ENCODE assay signal across 10 cellular contexts in the genomic region with DNA sequence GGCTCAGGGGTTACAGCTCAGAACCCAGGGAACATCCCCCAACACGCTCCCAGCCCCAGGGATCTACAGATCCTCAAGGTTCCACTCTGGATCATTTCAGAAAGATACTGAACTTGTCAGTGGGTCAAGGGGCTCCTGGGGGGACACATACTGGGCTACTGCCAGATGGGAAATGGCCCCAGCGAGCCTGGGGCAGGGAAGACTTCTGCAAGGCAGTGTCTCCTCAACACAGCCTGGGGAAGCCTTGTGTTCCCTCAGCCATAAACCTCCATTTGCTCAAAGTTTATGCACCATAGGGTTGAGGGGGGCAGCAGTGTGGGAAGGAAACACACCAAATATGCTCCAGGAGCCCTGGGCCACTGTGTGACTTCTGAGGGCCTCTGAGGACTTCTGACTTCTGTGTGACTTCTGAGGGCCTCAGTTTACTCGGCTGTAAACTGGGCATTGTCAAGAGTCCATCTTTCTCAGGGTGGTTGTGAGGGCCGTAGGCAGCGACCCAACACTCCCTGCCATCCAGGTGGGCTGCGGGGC.
A peak's percentile ranks its signal among the peaks of the same experiment; 100 is the strongest.
DNase-seq lines count a peak whose midpoint lies in the region; ATAC-seq and TF ChIP-seq lines count a peak whose summit lies in the region.
"Had no signal": no experiment of that assay in that cellular context is flagged by ENCODE, and none has a peak within 500 bp of the region (broad histone marks: within the 10 kb centered on the region; RNA-seq: fewer than 3 reads in every experiment).

No MANE protein-coding gene starts in this region.

- no peaks in the 10 kb centered on the region for H3K36me3 ChIP-seq in effector memory CD4-positive, alpha-beta T cell (ENCODE audit: control insufficient read depth, insufficient read depth, low read length)
- H3K36me3 ChIP-seq in rectal smooth muscle tissue (ENCODE audit: control insufficient read depth, insufficient read depth, low read length) = no peaks in the 10 kb centered on the region

- ATAC-seq in HG03442 (IDR thresholded peaks at IDR 0.05; ENCODE audit: unreplicated experiment) = no peak

- peaks cover 68% of the 10 kb centered on the region for H3K4me1 ChIP-seq in effector memory CD4-positive, alpha-beta T cell (ENCODE audit: control insufficient read depth, insufficient read depth, low read length, poor library complexity, severe bottlenecking)
- H3K4me1 ChIP-seq in rectal smooth muscle tissue (ENCODE audit: control insufficient read depth, insufficient read depth, low read length) = peaks cover 2% of the 10 kb centered on the region

- H3K27ac ChIP-seq in effector memory CD4-positive, alpha-beta T cell (ENCODE audit: insufficient read depth, low read length, poor library complexity, severe bottlenecking) = peak overlapping the region; percentile 95
- H3K27ac ChIP-seq in rectal smooth muscle tissue (ENCODE audit: low read depth, low read length) = no peak overlapping the region

- no peaks in the 10 kb centered on the region for H3K27me3 ChIP-seq in effector memory CD4-positive, alpha-beta T cell (replicated peaks; ENCODE audit: control insufficient read depth, insufficient read depth, low read length, poor library complexity, severe bottlenecking)
- no peaks in the 10 kb centered on the region for H3K27me3 ChIP-seq in rectal smooth muscle tissue (ENCODE audit: control insufficient read depth, insufficient read depth, low read length)

- TF ChIP-seq CTCF in NB4 (IDR thresholded peaks at IDR 0.05; ENCODE audit: low read depth, low read length) = no peak

- H3K4me3 ChIP-seq in GM08714 (ENCODE audit: low read length) = peak overlapping the region; percentile 54; the same call in 1 of the 2 replicates
- H3K4me3 ChIP-seq in NB4 (ENCODE audit: low read depth, low read length) = peak overlapping the region; percentile 12
- H3K4me3 ChIP-seq in effector memory CD4-positive, alpha-beta T cell (ENCODE audit: insufficient read depth, low read depth, low read length, poor library complexity, severe bottlenecking) = peak overlapping the region; percentile 62
- H3K4me3 ChIP-seq in rectal smooth muscle tissue (ENCODE audit: low read length) = peak overlapping the region; percentile 10

- no peak for DNase-seq in NB4 (ENCODE audit: low read depth)
- no peak for DNase-seq in effector memory CD4-positive, alpha-beta T cell
- DNase-seq in C1 segment of cervical spinal cord (lab: John Stamatoyannopoulos, UW) = no peak
- no peak for DNase-seq in retina
- DNase-seq: DMS153, HFFc6, NCI-H187 treated with DMSO at 0.1 percent for 48 hours had no signal

- peak overlapping the region; percentile 25 for H3K9ac ChIP-seq in rectal smooth muscle tissue (ENCODE audit: low read length)

- no peak for TF ChIP-seq POLR2A in NB4 (IDR thresholded peaks at IDR 0.05; ENCODE audit: extremely low read depth, insufficient read length)

- no peaks in the 10 kb centered on the region for H3K9me3 ChIP-seq in effector memory CD4-positive, alpha-beta T cell (ENCODE audit: control insufficient read depth, low read length)

Comparison
In these comparisons a context has a peak if more than half of its experiments do, and no peak if none do; other contexts are left out.
1. H3K4me3 ChIP-seq: peak in every context shown above with its lines; median percentile 62 in effector memory CD4-positive, alpha-beta T cell; 54 in GM08714; 12 in NB4; 10 in rectal smooth muscle tissue.